In the genomic region with DNA sequence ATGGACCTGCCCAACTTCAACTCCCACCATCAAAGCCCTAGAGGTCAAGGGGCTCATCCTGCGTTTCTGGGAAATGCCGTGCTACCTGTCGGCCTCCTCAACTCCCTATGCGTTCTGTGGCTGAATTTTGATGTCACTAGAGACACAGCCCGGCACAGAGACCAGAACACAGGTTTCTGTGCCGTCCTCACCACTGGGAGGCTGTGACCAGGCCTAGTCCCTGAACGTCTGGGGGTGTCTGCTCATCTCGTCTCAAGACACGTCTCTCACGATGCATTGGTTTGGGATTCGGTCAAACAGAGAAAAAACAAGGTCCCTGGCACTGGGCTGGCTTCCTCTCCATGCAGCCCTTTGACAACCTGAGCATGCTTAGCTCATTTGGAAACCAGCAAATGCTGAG, we compare ENCODE assay signal across 1 cellular context.
TF ChIP-seq lines count a peak whose summit lies in the region.

No MANE protein-coding gene starts in this region.

TF ChIP-seq in IMR-90, 13 proteins besides CTCF, POLR2A, EP300 and RAD21:
- TF ChIP-seq BHLHE40 (IDR thresholded peaks at IDR 0.05; ENCODE audit: low read depth, low read length), result no peak
- TF ChIP-seq CHD1 (IDR thresholded peaks at IDR 0.05; ENCODE audit: low read depth, low read length), result no peak
- TF ChIP-seq SMC3 (IDR thresholded peaks at IDR 0.05; ENCODE audit: low read depth, low read length), result no peak
- TF ChIP-seq NFE2L2 (IDR thresholded peaks at IDR 0.05; ENCODE audit: low read depth, low read length), result no peak
- TF ChIP-seq MAZ (IDR thresholded peaks at IDR 0.05; ENCODE audit: borderline replicate concordance, low read depth, low read length), result no peak
- no peak for TF ChIP-seq FOS (IDR thresholded peaks at IDR 0.05; ENCODE audit: low read depth, low read length)
- TF ChIP-seq MAFK (IDR thresholded peaks at IDR 0.05; ENCODE audit: low read depth, low read length), result no peak
- TF ChIP-seq CEBPB (IDR thresholded peaks at IDR 0.05; ENCODE audit: low read depth, low read length), result no peak
- TF ChIP-seq RFX5 (IDR thresholded peaks at IDR 0.05; ENCODE audit: low read depth, low read length), result no peak
- TF ChIP-seq, protein P1, sequence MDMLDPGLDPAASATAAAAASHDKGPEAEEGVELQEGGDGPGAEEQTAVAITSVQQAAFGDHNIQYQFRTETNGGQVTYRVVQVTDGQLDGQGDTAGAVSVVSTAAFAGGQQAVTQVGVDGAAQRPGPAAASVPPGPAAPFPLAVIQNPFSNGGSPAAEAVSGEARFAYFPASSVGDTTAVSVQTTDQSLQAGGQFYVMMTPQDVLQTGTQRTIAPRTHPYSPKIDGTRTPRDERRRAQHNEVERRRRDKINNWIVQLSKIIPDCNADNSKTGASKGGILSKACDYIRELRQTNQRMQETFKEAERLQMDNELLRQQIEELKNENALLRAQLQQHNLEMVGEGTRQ (IDR thresholded peaks at IDR 0.05; ENCODE audit: low read depth, low read length), result no peak
- no peak for TF ChIP-seq ELK1 (IDR thresholded peaks at IDR 0.05; ENCODE audit: borderline replicate concordance, low read depth, low read length)
